ENCODE assay signal across 18 cellular contexts in the genomic region with DNA sequence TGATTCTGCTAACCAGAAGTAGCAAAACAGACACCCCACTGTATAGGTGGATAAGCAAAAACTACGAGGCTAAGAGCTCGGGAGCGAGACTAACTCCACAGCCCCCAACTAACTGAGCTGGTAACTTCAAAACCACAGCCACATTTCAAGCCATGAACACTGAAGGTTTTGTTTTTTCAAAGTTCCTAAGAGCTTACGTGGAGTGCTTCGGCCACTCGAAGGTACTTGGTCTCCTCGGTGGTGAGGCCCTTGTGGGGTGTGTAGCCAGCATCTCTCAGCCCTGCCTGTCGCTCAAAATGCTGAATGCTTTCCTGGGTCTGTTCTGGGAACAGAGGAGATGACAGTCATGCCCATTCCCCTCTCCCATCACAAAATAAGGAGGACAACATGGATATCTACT. TPM values are rescaled to one million over a fixed set of nuclear protein-coding genes. Genes with fewer than 3 reads are reported as not detected.
A peak's percentile ranks its signal among the peaks of the same experiment; 100 is the strongest.
DNase-seq lines count a peak whose midpoint lies in the region; ATAC-seq, FAIRE-seq and TF ChIP-seq lines count a peak whose summit lies in the region.
"Had no signal": no experiment of that assay in that cellular context is flagged by ENCODE, and none has a peak within 500 bp of the region (broad histone marks: within the 10 kb centered on the region; RNA-seq: fewer than 3 reads in every experiment).

No MANE protein-coding gene starts in this region.

- H3K4me3 Mint-ChIP-seq in activated T-cell treated with anti-CD3 and anti-CD28 coated beads, Interleukin-2, amount 50 U/mL, for 72 hours, result no peak overlapping the region
- H3K4me3 Mint-ChIP-seq in activated T-cell treated with anti-CD3 and anti-CD28 coated beads, Interleukin-2, amount 50 U/mL, for 4 hours, result no peak overlapping the region
- H3K4me3 Mint-ChIP-seq in T-helper 17 cell, result no peak overlapping the region
- H3K4me3 Mint-ChIP-seq: CD4-positive, alpha-beta memory T cell had no signal

- no peak for TF ChIP-seq POLR2A in thyroid gland (IDR thresholded peaks at IDR 0.05)

- H3K4me1 ChIP-seq in left lung, result peaks cover 4% of the 10 kb centered on the region in 2 donors
- peaks cover 7 to 13% of the 10 kb centered on the region in 2 donors for H3K4me1 ChIP-seq in thyroid gland
- H3K4me1 ChIP-seq: A549 had no signal

- DNase-seq in activated T-cell treated with anti-CD3 and anti-CD28 coated beads, Interleukin-2, amount 50 U/mL, for 72 hours, result no peak
- DNase-seq in activated T-cell treated with anti-CD3 and anti-CD28 coated beads, Interleukin-2, amount 50 U/mL, for 4 hours, result no peak
- DNase-seq in T-helper 17 cell, result no peak
- DNase-seq in left lung, result peak in 1 of 2 donors; percentile 43
- peak; percentile 76 to 82 for DNase-seq in thyroid gland
- DNase-seq in RCC 7860 (ENCODE audit: low spot score), result no peak
- no peak for DNase-seq in NCI-H1417 treated with DMSO at 0.1 percent for 48 hours (lab: John Stamatoyannopoulos, UW)
- DNase-seq: Calu3; CD4-positive, alpha-beta memory T cell; DMS53; KBM-7; NCI-H1105; NCI-H1694; NCI-H2081 treated with DMSO at 0.1 percent for 48 hours; Right ventricle myocardium superior had no signal

- H3K9me3 ChIP-seq in T-helper 17 cell (ENCODE audit: control insufficient read depth, low read length, poor library complexity, severe bottlenecking) (no peaks in the 10 kb centered on the region), left lung (no peaks in the 10 kb centered on the region), thyroid gland (no peaks in the 10 kb centered on the region)
- H3K9me3 ChIP-seq: A549 had no signal

- H3K27me3 ChIP-seq in left lung (no peaks in the 10 kb centered on the region), thyroid gland (no peaks in the 10 kb centered on the region)

- H3K27ac Mint-ChIP-seq in activated T-cell treated with anti-CD3 and anti-CD28 coated beads, Interleukin-2, amount 50 U/mL, for 72 hours, result peak overlapping the region; percentile 52
- peak overlapping the region; percentile 37 for H3K27ac Mint-ChIP-seq in T-helper 17 cell

- FAIRE-seq in RCC 7860 (lab: Jason Lieb, UNC), result no peak
- FAIRE-seq: A549, H1 had no signal

- no peak overlapping the region for H3K4me3 ChIP-seq in left lung
- H3K4me3 ChIP-seq in thyroid gland (replicated peaks in 1 of 3), result no peak overlapping the region
- H3K4me3 ChIP-seq: A549 had no signal

- 34 to 50% methylated on average over 7 to 8 of the region's 8 CpGs for WGBS in thyroid gland, 2 donors

- no peak for ATAC-seq in activated T-cell treated with anti-CD3 and anti-CD28 coated beads, Interleukin-2, amount 50 U/mL, for 72 hours (replicated peaks in 1 of 2)
- no peak for ATAC-seq in activated T-cell treated with anti-CD3 and anti-CD28 coated beads, Interleukin-2, amount 50 U/mL, for 4 hours
- no peak for ATAC-seq in T-helper 17 cell
- peak; percentile 95 for ATAC-seq in left lung
- ATAC-seq: A549 had no signal

- intact Hi-C loops in left lung (cut with DNase I), result no loop called here
- intact Hi-C loops in thyroid gland (cut with DNase I), result no loop called here

- H3K36me3 ChIP-seq in left lung (peaks cover 0 to 100% of the 10 kb centered on the region in 2 donors), thyroid gland (peaks cover 46 to 51% of the 10 kb centered on the region in 2 donors)

- TF ChIP-seq CTCF in left lung (IDR thresholded peaks at IDR 0.05) (no peak), thyroid gland (IDR thresholded peaks at IDR 0.05) (no peak)

- H3K27ac ChIP-seq in left lung, result no peak overlapping the region
- H3K27ac ChIP-seq in thyroid gland, result peak overlapping the region in 1 of 3 donors; percentile 14
- H3K27ac ChIP-seq: A549 had no signal

- no peaks in the 10 kb centered on the region for H3K27me3 Mint-ChIP-seq in activated T-cell treated with anti-CD3 and anti-CD28 coated beads, Interleukin-2, amount 50 U/mL, for 72 hours (ENCODE audit: low read depth)
- no peaks in the 10 kb centered on the region for H3K27me3 Mint-ChIP-seq in activated T-cell treated with anti-CD3 and anti-CD28 coated beads, Interleukin-2, amount 50 U/mL, for 4 hours (ENCODE audit: low read depth)
- no peaks in the 10 kb centered on the region for H3K27me3 Mint-ChIP-seq in T-helper 17 cell
- H3K27me3 Mint-ChIP-seq: CD4-positive, alpha-beta memory T cell had no signal

- peaks cover 4 to 23% of the 10 kb centered on the region in 2 donors for H3K36me3 Mint-ChIP-seq in activated T-cell treated with anti-CD3 and anti-CD28 coated beads, Interleukin-2, amount 50 U/mL, for 72 hours (ENCODE audit: insufficient read depth in 2 of 2)
- peaks cover 44% of the 10 kb centered on the region for H3K36me3 Mint-ChIP-seq in activated T-cell treated with anti-CD3 and anti-CD28 coated beads, Interleukin-2, amount 50 U/mL, for 4 hours (ENCODE audit: insufficient read depth)
- H3K36me3 Mint-ChIP-seq in T-helper 17 cell (ENCODE audit: low read depth), result peaks cover 14% of the 10 kb centered on the region

- H3K9me3 Mint-ChIP-seq in activated T-cell treated with anti-CD3 and anti-CD28 coated beads, Interleukin-2, amount 50 U/mL, for 72 hours, result no peaks in the 10 kb centered on the region
- H3K9me3 Mint-ChIP-seq in activated T-cell treated with anti-CD3 and anti-CD28 coated beads, Interleukin-2, amount 50 U/mL, for 4 hours, result no peaks in the 10 kb centered on the region
- H3K9me3 Mint-ChIP-seq: CD4-positive, alpha-beta memory T cell had no signal

- H3K4me1 Mint-ChIP-seq in activated T-cell treated with anti-CD3 and anti-CD28 coated beads, Interleukin-2, amount 50 U/mL, for 72 hours (ENCODE audit: low read depth), result peaks cover 8% of the 10 kb centered on the region
- H3K4me1 Mint-ChIP-seq in activated T-cell treated with anti-CD3 and anti-CD28 coated beads, Interleukin-2, amount 50 U/mL, for 4 hours (ENCODE audit: low read depth), result peaks cover 6% of the 10 kb centered on the region
- H3K4me1 Mint-ChIP-seq in T-helper 17 cell, result peaks cover 23% of the 10 kb centered on the region

RNA-seq across cellular contexts. Expression of gene KIAA1191, which starts 11.1 kb away (rescaled TPM):
- total RNA-seq in activated T-cell treated with anti-CD3 and anti-CD28 coated beads, Interleukin-2, amount 50 U/mL, for 72 hours, result 10 to 100 TPM; 56.7 to 59.0 TPM
- total RNA-seq in activated T-cell treated with anti-CD3 and anti-CD28 coated beads, Interleukin-2, amount 50 U/mL, for 4 hours, result 10 to 100 TPM; 33.0 to 36.2 (median 34.1) TPM
- total RNA-seq in T-helper 17 cell (10 to 100 TPM; 73.9 to 76.7 TPM), left lung (10 to 100 TPM; 74.5 to 91.7 TPM), thyroid gland (100 to 1,000 TPM; 107 to 134 (median 119) TPM)

RNA-seq across cellular contexts. Expression of gene ARL10, which starts 14.9 kb away (rescaled TPM):
- total RNA-seq in activated T-cell treated with anti-CD3 and anti-CD28 coated beads, Interleukin-2, amount 50 U/mL, for 72 hours, result 10 to 100 TPM in 1 of 2 donors, 1 to 10 TPM in 1; 7.5 to 14.0 TPM
- 1 to 10 TPM; 7.0 to 8.6 (median 7.9) TPM for total RNA-seq in activated T-cell treated with anti-CD3 and anti-CD28 coated beads, Interleukin-2, amount 50 U/mL, for 4 hours
- total RNA-seq in T-helper 17 cell (1 to 10 TPM; 7.3 to 7.6 TPM), left lung (1 to 10 TPM; 6.0 to 8.2 TPM), thyroid gland (10 to 100 TPM in 1 of 4 donors, 1 to 10 TPM in 3; 2.1 to 11.0 (median 2.8) TPM)
- total RNA-seq: NCI-H460 had no signal

RNA-seq across cellular contexts. Expression of gene NOP16, which starts 38.0 kb away (rescaled TPM):
- 10 to 100 TPM; 41.8 to 42.3 TPM for total RNA-seq in activated T-cell treated with anti-CD3 and anti-CD28 coated beads, Interleukin-2, amount 50 U/mL, for 72 hours
- 100 to 1,000 TPM; 247 to 262 (median 255) TPM for total RNA-seq in activated T-cell treated with anti-CD3 and anti-CD28 coated beads, Interleukin-2, amount 50 U/mL, for 4 hours
- 10 to 100 TPM; 17.9 to 19.2 TPM for total RNA-seq in T-helper 17 cell
- total RNA-seq in left lung, result 10 to 100 TPM; 14.9 to 24.0 TPM
- total RNA-seq in thyroid gland, result 10 to 100 TPM in 2 of 4 donors, 1 to 10 TPM in 2; 4.7 to 13.7 (median 8.2) TPM

RNA-seq across cellular contexts. Expression of gene HIGD2A, which starts 38.1 kb away (rescaled TPM):
- total RNA-seq in activated T-cell treated with anti-CD3 and anti-CD28 coated beads, Interleukin-2, amount 50 U/mL, for 72 hours, result 100 to 1,000 TPM; 109 to 135 TPM
- total RNA-seq in activated T-cell treated with anti-CD3 and anti-CD28 coated beads, Interleukin-2, amount 50 U/mL, for 4 hours, result 100 to 1,000 TPM in 1 of 3 donors, 10 to 100 TPM in 2; 87.5 to 101 (median 95.8) TPM
- total RNA-seq in T-helper 17 cell (100 to 1,000 TPM; 119 to 135 TPM), left lung (100 to 1,000 TPM in 1 of 2 donors, 10 to 100 TPM in 1; 83.3 to 109 TPM), thyroid gland (100 to 1,000 TPM; 112 to 188 (median 138) TPM)

Comparison
In these comparisons a context has a peak if more than half of its experiments do, and no peak if none do; other contexts are left out.
1. RNA of gene NOP16, which starts 38.0 kb away (total RNA-seq): 247 to 262 TPM in activated T-cell treated with anti-CD3 and anti-CD28 coated beads, Interleukin-2, amount 50 U/mL, for 4 hours; 41.8 to 42.3 TPM in activated T-cell treated with anti-CD3 and anti-CD28 coated beads, Interleukin-2, amount 50 U/mL, for 72 hours, 14.9 to 24.0 TPM in left lung, 17.9 to 19.2 TPM in T-helper 17 cell and 4.7 to 13.7 TPM in thyroid gland; every median in the first group is over 4 times any median in the second.
2. DNase-seq: peak in thyroid gland (2 of 2); none in activated T-cell treated with anti-CD3 and anti-CD28 coated beads, Interleukin-2, amount 50 U/mL, for 72 hours (0 of 2), activated T-cell treated with anti-CD3 and anti-CD28 coated beads, Interleukin-2, amount 50 U/mL, for 4 hours (single experiment), T-helper 17 cell (0 of 3), RCC 7860 (single experiment) and NCI-H1417 treated with DMSO at 0.1 percent for 48 hours (single experiment).